ENCODE assay signal across 22 cellular contexts in genomic region chr4:185899833-185900232, GRCh38.
DNase-seq lines count a peak whose midpoint lies in the region; ATAC-seq and TF ChIP-seq lines count a peak whose summit lies in the region.
"Had no signal": no experiment of that assay in that cellular context is flagged by ENCODE, and none has a peak within 500 bp of the region (broad histone marks: within the 10 kb centered on the region; RNA-seq: fewer than 3 reads in every experiment).

No MANE protein-coding gene starts in this region.

- H3K9ac ChIP-seq in MM.1S (ENCODE audit: low read length): no peak overlapping the region
- H3K9ac ChIP-seq: BLaER1 had no signal

- H3K4me1 ChIP-seq in MM.1S (ENCODE audit: low read length): peaks cover 13% of the 10 kb centered on the region
- H3K4me1 ChIP-seq in OCI-LY7 (ENCODE audit: insufficient read depth, low read length, poor library complexity, severe bottlenecking): no peaks in the 10 kb centered on the region
- no peaks in the 10 kb centered on the region for H3K4me1 ChIP-seq in right cardiac atrium (ENCODE audit: control insufficient read depth, insufficient read depth, low read length)
- H3K4me1 ChIP-seq in tibial nerve: no peaks in the 10 kb centered on the region

- no peaks in the 10 kb centered on the region for H3K9me3 ChIP-seq in MM.1S (replicated peaks; ENCODE audit: insufficient read depth, low read length)
- no peaks in the 10 kb centered on the region for H3K9me3 ChIP-seq in OCI-LY7 (ENCODE audit: low read length)
- H3K9me3 ChIP-seq in right cardiac atrium (ENCODE audit: control insufficient read depth, low read length): no peaks in the 10 kb centered on the region
- no peaks in the 10 kb centered on the region for H3K9me3 ChIP-seq in tibial nerve
- H3K9me3 ChIP-seq: BE2C, BLaER1 had no signal

- no peak for TF ChIP-seq POLR2A in tibial nerve (IDR thresholded peaks at IDR 0.05)

- POLR2A ChIA-PET in OCI-LY7 (lab: Charles Lee): interaction anchor here (0.7 to 1.3 kb wide), 4 partner anchors 17 to 1394 kb away, joined by 3 to 6 read pairs (median 3); no protein-coding TSS in a partner anchor

- intact Hi-C loops in OCI-LY7 (cut with micrococcal nuclease; ENCODE audit: unreplicated experiment) (no loop called here), right cardiac atrium (cut with DNase I) (no loop called here)

- CTCF ChIA-PET in OCI-LY7 (lab: Charles Lee; ENCODE audit: unreplicated experiment): no interaction called here

- 89% methylated on average over 4 of the region's 4 CpGs for WGBS in right cardiac atrium
- WGBS in tibial nerve, 2 donors: 75 to 93% methylated on average over 4 of the region's 4 CpGs

- no peaks in the 10 kb centered on the region for H3K79me2 ChIP-seq in MM.1S (ENCODE audit: low read length)
- H3K79me2 ChIP-seq in OCI-LY7 (ENCODE audit: insufficient read depth, low read depth, low read length): no peaks in the 10 kb centered on the region

- TF ChIP-seq CTCF in MM.1S (IDR thresholded peaks at IDR 0.05; ENCODE audit: low read length) (no peak), OCI-LY7 (conservative IDR thresholded peaks at IDR 0.05; ENCODE audit: low read length) (no peak), tibial nerve (IDR thresholded peaks at IDR 0.05) (no peak)

- ATAC-seq in activated CD4-positive, CD25-positive, alpha-beta regulatory T cell treated with anti-CD3 and anti-CD28 coated beads, Interleukin-2, amount 50 U/mL, for 24 hours: no peak
- no peak for ATAC-seq in right cardiac atrium
- ATAC-seq: GM12878 had no signal

- peak overlapping the region; percentile 15; the same call in 1 of the 2 replicates for H2AFZ ChIP-seq in MM.1S (ENCODE audit: low read length)
- H2AFZ ChIP-seq in OCI-LY7 (ENCODE audit: low read length): no peak overlapping the region

- peak overlapping the region; percentile 28; the same call in 1 of the 2 replicates for H3K4me2 ChIP-seq in MM.1S (ENCODE audit: low read depth, low read length)
- H3K4me2 ChIP-seq in OCI-LY7 (ENCODE audit: low read length): no peak overlapping the region
- H3K4me2 ChIP-seq: BLaER1 had no signal

- H3K36me3 ChIP-seq in MM.1S (replicated peaks; ENCODE audit: insufficient read depth, low read length): no peaks in the 10 kb centered on the region
- H3K36me3 ChIP-seq in OCI-LY7 (ENCODE audit: insufficient read depth, low read length): no peaks in the 10 kb centered on the region
- H3K36me3 ChIP-seq in tibial nerve: no peaks in the 10 kb centered on the region
- H3K36me3 ChIP-seq: BE2C, BLaER1 had no signal

- no TSS peak for BruUV-seq in OCI-LY7 (replicated peaks; lab: Mats Ljungman, UMichigan)

- no peak for TF ChIP-seq EP300 in tibial nerve (IDR thresholded peaks at IDR 0.05)

- H3K27ac ChIP-seq in MM.1S (ENCODE audit: low read length) (peak overlapping the region; percentile 15; the same call in 1 of the 2 replicates), OCI-LY7 (ENCODE audit: low read depth, low read length, poor library complexity, severe bottlenecking) (no peak overlapping the region), right cardiac atrium (ENCODE audit: low read length) (no peak overlapping the region), tibial nerve (no peak overlapping the region)
- H3K27ac ChIP-seq: BLaER1 had no signal

- peak; percentile 53 for DNase-seq in MM.1S
- peak; percentile 20 for DNase-seq in OCI-LY7 (ENCODE audit: low spot score)
- DNase-seq in right cardiac atrium: no peak
- no peak for DNase-seq in tibial nerve (ENCODE audit: low spot score in 2 of 2)
- DNase-seq: 8988T; ACHN; BE2C; C1 segment of cervical spinal cord; CD4-positive, alpha-beta memory T cell; CD4-positive, CD25-positive, alpha-beta regulatory T cell; CD8-positive, alpha-beta memory T cell; COR-L47; DMS 273 treated with DMSO at 0.1 percent for 48 hours; DMS153; DMS53; DMS79; DND-41; EL; GDM1 had no signal

- H3K9me2 ChIP-seq in MM.1S (replicated peaks; ENCODE audit: insufficient read depth, low read length) (no peaks in the 10 kb centered on the region), OCI-LY7 (ENCODE audit: insufficient read depth, low read length) (no peaks in the 10 kb centered on the region)

- no peaks in the 10 kb centered on the region for H4K20me1 ChIP-seq in MM.1S (ENCODE audit: insufficient read depth, low read length)
- no peaks in the 10 kb centered on the region for H4K20me1 ChIP-seq in OCI-LY7 (ENCODE audit: insufficient read depth, low read length)

- H3K4me3 ChIP-seq in MM.1S (ENCODE audit: low read length): no peak overlapping the region
- no peak overlapping the region for H3K4me3 ChIP-seq in OCI-LY7 (ENCODE audit: low read depth, low read length, poor library complexity, severe bottlenecking)
- no peak overlapping the region for H3K4me3 ChIP-seq in right cardiac atrium (ENCODE audit: low read length)
- H3K4me3 ChIP-seq in tibial nerve: no peak overlapping the region
- H3K4me3 ChIP-seq: BLaER1, GM12878 had no signal

- peaks cover 3% of the 10 kb centered on the region; the same call in 1 of the 2 replicates for H3F3A ChIP-seq in MM.1S (ENCODE audit: insufficient read depth, low read length)

- H3K27me3 ChIP-seq in MM.1S (replicated peaks; ENCODE audit: insufficient read depth, low read length) (no peaks in the 10 kb centered on the region), right cardiac atrium (ENCODE audit: control insufficient read depth, insufficient read depth) (no peaks in the 10 kb centered on the region), tibial nerve (no peaks in the 10 kb centered on the region)
- H3K27me3 ChIP-seq: BE2C, BLaER1 had no signal

Comparison
In these comparisons a context has a peak if more than half of its experiments do, and no peak if none do; other contexts are left out.
1. DNase-seq: peak in MM.1S (single experiment) and OCI-LY7 (single experiment); none in right cardiac atrium (0 of 3) and tibial nerve (0 of 2).